8 cellular contexts compared by ENCODE assay signal in the genomic region with DNA sequence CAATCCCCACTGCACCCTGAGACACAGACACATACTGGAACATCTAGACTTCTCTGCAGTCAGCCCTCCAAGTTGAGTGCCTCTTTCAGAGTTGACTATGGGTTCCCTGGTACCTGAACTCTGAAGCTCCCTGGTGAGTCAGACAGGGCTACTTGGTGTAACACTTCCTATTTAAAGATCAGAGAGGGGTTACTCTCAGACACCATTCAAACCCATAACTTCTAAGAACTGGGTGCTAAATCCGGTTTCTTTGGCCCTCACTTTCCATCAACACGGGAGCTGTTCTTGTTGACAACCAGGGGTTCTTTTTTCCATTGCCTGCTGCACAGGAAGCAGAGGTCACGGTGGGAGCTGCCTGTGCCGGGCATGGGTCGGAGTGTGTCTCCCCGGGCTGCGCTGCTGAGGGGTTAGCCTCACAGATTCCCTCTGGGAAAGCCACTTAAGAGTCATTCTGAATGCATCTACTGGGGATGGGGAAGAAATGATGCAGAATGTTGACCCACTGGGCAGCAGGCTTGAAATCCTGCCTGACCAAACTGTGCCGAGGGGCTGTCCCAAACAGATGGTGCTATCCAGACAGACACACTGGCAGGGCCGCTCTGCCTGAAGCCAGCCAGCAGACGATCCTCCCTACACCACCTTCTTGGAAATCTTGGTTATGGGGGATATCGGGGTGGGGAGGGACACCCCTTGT.
DNase-seq lines count a peak whose midpoint lies in the region; ATAC-seq and TF ChIP-seq lines count a peak whose summit lies in the region.

No MANE protein-coding gene starts in this region.

- H3K4me3 ChIP-seq in left lung = no peak overlapping the region

- peak overlapping the region; percentile 3 to 59 for H3K27ac ChIP-seq in left lung

- ATAC-seq in left lung (peak; percentile 80), HG03565 (IDR thresholded peaks at IDR 0.05; ENCODE audit: unreplicated experiment) (no peak)

- intact Hi-C loops in left lung (cut with DNase I) = no loop called here

- no peaks in the 10 kb centered on the region for H3K27me3 ChIP-seq in left lung

- no peaks in the 10 kb centered on the region for H3K9me3 ChIP-seq in left lung

- H3K36me3 ChIP-seq in left lung = no peaks in the 10 kb centered on the region

- TF ChIP-seq CTCF in left lung (IDR thresholded peaks at IDR 0.05) = no peak

- in situ Hi-C loops in ACHN (cut with HindIII; ENCODE audit: low pct_ligation_motif_present, low pct_unique_long_range_greater_than_20kb, low sequenced_read_pairs) = no loop called here

- peaks cover 0 to 38% of the 10 kb centered on the region in 2 donors for H3K4me1 ChIP-seq in left lung

- DNase-seq in M059J (ENCODE audit: low read depth) (peak; percentile 43), left lung (peak in 1 of 2 donors; percentile 36), SKM-1 (lab: John Stamatoyannopoulos, UW; ENCODE audit: unreplicated experiment) (no peak), NCI-H2196 treated with DMSO at 0.1 percent for 48 hours (lab: John Stamatoyannopoulos, UW; ENCODE audit: unreplicated experiment) (no peak), ACHN (no peak)
- peak; percentile 70 for DNase-seq in activated CD8-positive, alpha-beta memory T cell treated with anti-CD3 and anti-CD28 coated beads, Interleukin-2, amount 50 U/mL, for 48 hours
- DNase-seq in stimulated activated naive CD4-positive, alpha-beta T cell (lab: John Stamatoyannopoulos, UW) = peak in 4 of 6 experiments; percentile 8 to 36 (median 28)

Comparison
In these comparisons a context has a peak if more than half of its experiments do, and no peak if none do; other contexts are left out.
1. DNase-seq: peak in M059J (single experiment), activated CD8-positive, alpha-beta memory T cell treated with anti-CD3 and anti-CD28 coated beads, Interleukin-2, amount 50 U/mL, for 48 hours (single experiment) and stimulated activated naive CD4-positive, alpha-beta T cell (4 of 6); none in SKM-1 (single experiment), NCI-H2196 treated with DMSO at 0.1 percent for 48 hours (single experiment) and ACHN (single experiment).